Comparison of ENCODE assay signal across 7 cellular contexts in genomic region chr6:4281341-4282293, GRCh38.
DNase-seq lines count a peak whose midpoint lies in the region; ATAC-seq, FAIRE-seq and TF ChIP-seq lines count a peak whose summit lies in the region.

No MANE protein-coding gene starts in this region.

- H3K9me3 ChIP-seq in heart left ventricle, result peaks cover 0 to 5% (median 0%) of the 10 kb centered on the region in 12 donors

- no peak for TF ChIP-seq POLR2A in heart left ventricle (IDR thresholded peaks at IDR 0.05)

- DNase-seq in GM18507 (ENCODE audit: extremely low spot score, insufficient read length, low read depth) (peak; percentile 29), NCI-H146 (lab: John Stamatoyannopoulos, UW) (peak; percentile 80), heart left ventricle (peak in 4 of 5 donors; percentile 29 to 45 (median 42)), pons (ENCODE audit: low spot score) (peak; percentile 24), NCI-H1048 (lab: John Stamatoyannopoulos, UW) (no peak)

- no peak overlapping the region for H3K27ac Mint-ChIP-seq in activated naive CD4-positive, alpha-beta T cell treated with anti-CD3 and anti-CD28 coated beads, Interleukin-2, amount 50 U/mL, for 24 hours

- no peaks in the 10 kb centered on the region for H3K36me3 ChIP-seq in heart left ventricle

- H3K4me1 Mint-ChIP-seq in activated naive CD4-positive, alpha-beta T cell treated with anti-CD3 and anti-CD28 coated beads, Interleukin-2, amount 50 U/mL, for 24 hours, result peaks cover 6% of the 10 kb centered on the region

- peaks cover 0 to 13% (median 6%) of the 10 kb centered on the region in 12 donors for H3K4me1 ChIP-seq in heart left ventricle

- no peaks in the 10 kb centered on the region for H3K36me3 Mint-ChIP-seq in activated naive CD4-positive, alpha-beta T cell treated with anti-CD3 and anti-CD28 coated beads, Interleukin-2, amount 50 U/mL, for 24 hours

- H3K27me3 ChIP-seq in heart left ventricle, result peaks cover 0 to 10% (median 0%) of the 10 kb centered on the region in 9 donors

- peak in 11 of 12 donors; percentile 22 to 63 (median 51) for TF ChIP-seq CTCF in heart left ventricle (IDR thresholded peaks at IDR 0.05)

- no peaks in the 10 kb centered on the region for H3K9me3 Mint-ChIP-seq in activated naive CD4-positive, alpha-beta T cell treated with anti-CD3 and anti-CD28 coated beads, Interleukin-2, amount 50 U/mL, for 24 hours

- peak; percentile 80 for FAIRE-seq in GM18507 (lab: Jason Lieb, UNC)

- peak overlapping the region; percentile 43 for H3K4me3 Mint-ChIP-seq in activated naive CD4-positive, alpha-beta T cell treated with anti-CD3 and anti-CD28 coated beads, Interleukin-2, amount 50 U/mL, for 24 hours

- ATAC-seq in HG02610 (IDR thresholded peaks at IDR 0.05; ENCODE audit: unreplicated experiment) (peak; percentile 87), heart left ventricle (peak in 3 of 4 donors; percentile 76 to 91 (median 83))

- peaks cover 29% of the 10 kb centered on the region for H3K27me3 Mint-ChIP-seq in activated naive CD4-positive, alpha-beta T cell treated with anti-CD3 and anti-CD28 coated beads, Interleukin-2, amount 50 U/mL, for 24 hours

- 28 to 41% (median 34%) methylated on average over 37 to 46 of the region's 46 CpGs for WGBS in heart left ventricle, 4 donors

- H3K4me3 ChIP-seq in heart left ventricle, result peak overlapping the region in 11 of 12 donors; percentile 4 to 55 (median 45)

- intact Hi-C loops in heart left ventricle (cut with DNase I), result no loop called here

- H3K27ac ChIP-seq in heart left ventricle, result no peak overlapping the region
